In the genomic region with DNA sequence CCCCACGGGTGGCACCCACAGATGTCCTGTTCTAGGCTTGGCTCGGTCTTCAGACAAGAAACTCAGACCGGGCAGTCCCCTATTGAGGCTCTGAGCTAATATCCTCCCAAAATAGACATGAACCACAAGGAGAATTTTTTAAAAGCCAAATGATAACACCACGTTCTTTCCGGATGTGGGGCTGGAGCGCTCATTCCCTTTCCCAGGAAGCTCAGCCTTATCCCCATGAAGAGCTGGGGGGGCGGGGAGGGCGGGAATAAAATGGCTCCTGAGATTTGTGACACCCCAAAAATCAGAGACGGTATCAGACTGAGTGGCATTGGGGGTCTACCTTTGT, we compare ENCODE assay signal across 2 cellular contexts.
TF ChIP-seq lines count a peak whose summit lies in the region.

No MANE protein-coding gene starts in this region.

TF ChIP-seq in liver, 16 proteins besides CTCF, POLR2A, EP300 and RAD21:
- no peak for TF ChIP-seq HNF4A (conservative IDR thresholded peaks at IDR 0.05)
- no peak for TF ChIP-seq SP1 (IDR thresholded peaks at IDR 0.05)
- no peak for TF ChIP-seq FOXA2 (IDR thresholded peaks at IDR 0.05)
- TF ChIP-seq, protein P1, sequence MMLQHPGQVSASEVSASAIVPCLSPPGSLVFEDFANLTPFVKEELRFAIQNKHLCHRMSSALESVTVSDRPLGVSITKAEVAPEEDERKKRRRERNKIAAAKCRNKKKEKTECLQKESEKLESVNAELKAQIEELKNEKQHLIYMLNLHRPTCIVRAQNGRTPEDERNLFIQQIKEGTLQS (IDR thresholded peaks at IDR 0.05) = no peak
- TF ChIP-seq, protein P2, sequence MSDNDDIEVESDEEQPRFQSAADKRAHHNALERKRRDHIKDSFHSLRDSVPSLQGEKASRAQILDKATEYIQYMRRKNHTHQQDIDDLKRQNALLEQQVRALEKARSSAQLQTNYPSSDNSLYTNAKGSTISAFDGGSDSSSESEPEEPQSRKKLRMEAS (IDR thresholded peaks at IDR 0.05) = no peak
- TF ChIP-seq EGR1 (IDR thresholded peaks at IDR 0.05; ENCODE audit: low read depth in 2 of 2) = no peak
- TF ChIP-seq, protein P3, sequence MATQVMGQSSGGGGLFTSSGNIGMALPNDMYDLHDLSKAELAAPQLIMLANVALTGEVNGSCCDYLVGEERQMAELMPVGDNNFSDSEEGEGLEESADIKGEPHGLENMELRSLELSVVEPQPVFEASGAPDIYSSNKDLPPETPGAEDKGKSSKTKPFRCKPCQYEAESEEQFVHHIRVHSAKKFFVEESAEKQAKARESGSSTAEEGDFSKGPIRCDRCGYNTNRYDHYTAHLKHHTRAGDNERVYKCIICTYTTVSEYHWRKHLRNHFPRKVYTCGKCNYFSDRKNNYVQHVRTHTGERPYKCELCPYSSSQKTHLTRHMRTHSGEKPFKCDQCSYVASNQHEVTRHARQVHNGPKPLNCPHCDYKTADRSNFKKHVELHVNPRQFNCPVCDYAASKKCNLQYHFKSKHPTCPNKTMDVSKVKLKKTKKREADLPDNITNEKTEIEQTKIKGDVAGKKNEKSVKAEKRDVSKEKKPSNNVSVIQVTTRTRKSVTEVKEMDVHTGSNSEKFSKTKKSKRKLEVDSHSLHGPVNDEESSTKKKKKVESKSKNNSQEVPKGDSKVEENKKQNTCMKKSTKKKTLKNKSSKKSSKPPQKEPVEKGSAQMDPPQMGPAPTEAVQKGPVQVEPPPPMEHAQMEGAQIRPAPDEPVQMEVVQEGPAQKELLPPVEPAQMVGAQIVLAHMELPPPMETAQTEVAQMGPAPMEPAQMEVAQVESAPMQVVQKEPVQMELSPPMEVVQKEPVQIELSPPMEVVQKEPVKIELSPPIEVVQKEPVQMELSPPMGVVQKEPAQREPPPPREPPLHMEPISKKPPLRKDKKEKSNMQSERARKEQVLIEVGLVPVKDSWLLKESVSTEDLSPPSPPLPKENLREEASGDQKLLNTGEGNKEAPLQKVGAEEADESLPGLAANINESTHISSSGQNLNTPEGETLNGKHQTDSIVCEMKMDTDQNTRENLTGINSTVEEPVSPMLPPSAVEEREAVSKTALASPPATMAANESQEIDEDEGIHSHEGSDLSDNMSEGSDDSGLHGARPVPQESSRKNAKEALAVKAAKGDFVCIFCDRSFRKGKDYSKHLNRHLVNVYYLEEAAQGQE (IDR thresholded peaks at IDR 0.05) = no peak
- no peak for TF ChIP-seq NR2F2 (IDR thresholded peaks at IDR 0.05)
- no peak for TF ChIP-seq RXRA (IDR thresholded peaks at IDR 0.05)
- no peak for TF ChIP-seq HNF4G (IDR thresholded peaks at IDR 0.05)
- TF ChIP-seq YY1 (IDR thresholded peaks at IDR 0.05) = no peak
- no peak for TF ChIP-seq TAF1 (conservative IDR thresholded peaks at IDR 0.05)
- TF ChIP-seq, protein P4, sequence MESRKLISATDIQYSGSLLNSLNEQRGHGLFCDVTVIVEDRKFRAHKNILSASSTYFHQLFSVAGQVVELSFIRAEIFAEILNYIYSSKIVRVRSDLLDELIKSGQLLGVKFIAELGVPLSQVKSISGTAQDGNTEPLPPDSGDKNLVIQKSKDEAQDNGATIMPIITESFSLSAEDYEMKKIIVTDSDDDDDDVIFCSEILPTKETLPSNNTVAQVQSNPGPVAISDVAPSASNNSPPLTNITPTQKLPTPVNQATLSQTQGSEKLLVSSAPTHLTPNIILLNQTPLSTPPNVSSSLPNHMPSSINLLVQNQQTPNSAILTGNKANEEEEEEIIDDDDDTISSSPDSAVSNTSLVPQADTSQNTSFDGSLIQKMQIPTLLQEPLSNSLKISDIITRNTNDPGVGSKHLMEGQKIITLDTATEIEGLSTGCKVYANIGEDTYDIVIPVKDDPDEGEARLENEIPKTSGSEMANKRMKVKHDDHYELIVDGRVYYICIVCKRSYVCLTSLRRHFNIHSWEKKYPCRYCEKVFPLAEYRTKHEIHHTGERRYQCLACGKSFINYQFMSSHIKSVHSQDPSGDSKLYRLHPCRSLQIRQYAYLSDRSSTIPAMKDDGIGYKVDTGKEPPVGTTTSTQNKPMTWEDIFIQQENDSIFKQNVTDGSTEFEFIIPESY (IDR thresholded peaks at IDR 0.05) = no peak

TF ChIP-seq in HepG2, 621 proteins besides CTCF, POLR2A, EP300 and RAD21:
- TF ChIP-seq, protein P5, sequence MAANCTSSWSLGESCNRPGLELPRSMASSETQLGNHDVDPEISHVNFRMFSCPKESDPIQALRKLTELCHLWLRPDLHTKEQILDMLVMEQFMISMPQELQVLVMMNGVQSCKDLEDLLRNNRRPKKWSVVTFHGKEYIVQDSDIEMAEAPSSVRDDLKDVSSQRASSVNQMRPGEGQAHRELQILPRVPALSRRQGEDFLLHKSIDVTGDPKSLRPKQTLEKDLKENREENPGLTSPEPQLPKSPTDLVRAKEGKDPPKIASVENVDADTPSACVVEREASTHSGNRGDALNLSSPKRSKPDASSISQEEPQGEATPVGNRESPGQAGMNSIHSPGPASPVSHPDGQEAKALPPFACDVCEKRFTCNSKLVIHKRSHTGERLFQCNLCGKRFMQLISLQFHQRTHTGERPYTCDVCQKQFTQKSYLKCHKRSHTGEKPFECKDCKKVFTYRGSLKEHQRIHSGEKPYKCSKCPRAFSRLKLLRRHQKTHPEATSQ (CRISPR knock-in tag; IDR thresholded peaks at IDR 0.05; ENCODE audit: borderline replicate concordance) = no peak
- no peak for TF ChIP-seq MTF1 (CRISPR knock-in tag; IDR thresholded peaks at IDR 0.05)
- TF ChIP-seq, protein P6, sequence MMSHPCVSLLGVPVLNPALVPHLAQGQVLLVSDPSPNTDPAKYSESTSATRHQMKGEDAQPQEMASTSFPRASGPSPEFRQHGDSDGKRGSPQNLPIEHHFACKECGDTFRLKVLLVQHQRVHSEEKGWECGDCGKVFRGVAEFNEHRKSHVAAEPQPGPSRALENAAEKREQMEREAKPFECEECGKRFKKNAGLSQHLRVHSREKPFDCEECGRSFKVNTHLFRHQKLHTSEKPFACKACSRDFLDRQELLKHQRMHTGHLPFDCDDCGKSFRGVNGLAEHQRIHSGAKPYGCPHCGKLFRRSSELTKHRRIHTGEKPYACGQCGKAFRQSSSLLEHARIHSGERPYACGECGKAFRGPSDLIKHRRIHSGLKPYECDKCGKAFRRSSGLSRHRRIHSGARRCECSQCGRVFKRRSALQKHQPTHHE (CRISPR knock-in tag; IDR thresholded peaks at IDR 0.05; ENCODE audit: borderline replicate concordance) = no peak
- no peak for TF ChIP-seq ZNF883 (CRISPR knock-in tag; IDR thresholded peaks at IDR 0.05; ENCODE audit: not compliant biosample characterization)
- no peak for TF ChIP-seq SMAD9 (CRISPR knock-in tag; IDR thresholded peaks at IDR 0.05)
- TF ChIP-seq POLR2AphosphoS5 (IDR thresholded peaks at IDR 0.05; ENCODE audit: low read depth, low read length) = no peak
- TF ChIP-seq, protein P7, sequence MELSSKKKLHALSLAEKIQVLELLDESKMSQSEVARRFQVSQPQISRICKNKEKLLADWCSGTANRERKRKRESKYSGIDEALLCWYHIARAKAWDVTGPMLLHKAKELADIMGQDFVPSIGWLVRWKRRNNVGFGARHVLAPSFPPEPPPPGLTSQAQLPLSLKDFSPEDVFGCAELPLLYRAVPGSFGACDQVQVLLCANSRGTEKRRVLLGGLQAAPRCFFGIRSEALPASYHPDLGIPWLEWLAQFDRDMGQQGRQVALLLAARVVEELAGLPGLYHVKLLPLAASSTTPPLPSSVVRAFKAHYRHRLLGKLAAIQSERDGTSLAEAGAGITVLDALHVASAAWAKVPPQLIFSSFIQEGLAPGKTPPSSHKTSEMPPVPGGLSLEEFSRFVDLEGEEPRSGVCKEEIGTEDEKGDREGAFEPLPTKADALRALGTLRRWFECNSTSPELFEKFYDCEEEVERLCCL (CRISPR knock-in tag; IDR thresholded peaks at IDR 0.05; ENCODE audit: borderline replicate concordance) = no peak
- TF ChIP-seq, protein P8, sequence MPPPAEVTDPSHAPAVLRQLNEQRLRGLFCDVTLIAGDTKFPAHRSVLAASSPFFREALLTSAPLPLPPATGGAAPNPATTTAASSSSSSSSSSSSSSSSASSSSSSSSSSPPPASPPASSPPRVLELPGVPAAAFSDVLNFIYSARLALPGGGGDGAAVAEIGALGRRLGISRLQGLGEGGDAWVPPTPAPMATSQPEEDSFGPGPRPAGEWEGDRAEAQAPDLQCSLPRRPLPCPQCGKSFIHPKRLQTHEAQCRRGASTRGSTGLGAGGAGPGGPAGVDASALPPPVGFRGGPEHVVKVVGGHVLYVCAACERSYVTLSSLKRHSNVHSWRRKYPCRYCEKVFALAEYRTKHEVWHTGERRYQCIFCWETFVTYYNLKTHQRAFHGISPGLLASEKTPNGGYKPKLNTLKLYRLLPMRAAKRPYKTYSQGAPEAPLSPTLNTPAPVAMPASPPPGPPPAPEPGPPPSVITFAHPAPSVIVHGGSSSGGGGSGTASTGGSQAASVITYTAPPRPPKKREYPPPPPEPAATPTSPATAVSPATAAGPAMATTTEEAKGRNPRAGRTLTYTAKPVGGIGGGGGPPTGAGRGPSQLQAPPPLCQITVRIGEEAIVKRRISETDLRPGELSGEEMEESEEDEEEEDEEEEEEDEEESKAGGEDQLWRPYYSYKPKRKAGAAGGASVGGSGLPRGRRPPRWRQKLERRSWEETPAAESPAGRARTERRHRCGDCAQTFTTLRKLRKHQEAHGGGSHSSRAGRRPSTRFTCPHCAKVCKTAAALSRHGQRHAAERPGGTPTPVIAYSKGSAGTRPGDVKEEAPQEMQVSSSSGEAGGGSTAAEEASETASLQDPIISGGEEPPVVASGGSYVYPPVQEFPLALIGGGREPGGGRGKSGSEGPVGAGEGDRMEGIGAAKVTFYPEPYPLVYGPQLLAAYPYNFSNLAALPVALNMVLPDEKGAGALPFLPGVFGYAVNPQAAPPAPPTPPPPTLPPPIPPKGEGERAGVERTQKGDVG (CRISPR knock-in tag; IDR thresholded peaks at IDR 0.05; ENCODE audit: borderline replicate concordance) = no peak
- no peak for TF ChIP-seq AGO1 (IDR thresholded peaks at IDR 0.05; ENCODE audit: low read depth, low read length, poor library complexity, severe bottlenecking)
